In the genomic region with DNA sequence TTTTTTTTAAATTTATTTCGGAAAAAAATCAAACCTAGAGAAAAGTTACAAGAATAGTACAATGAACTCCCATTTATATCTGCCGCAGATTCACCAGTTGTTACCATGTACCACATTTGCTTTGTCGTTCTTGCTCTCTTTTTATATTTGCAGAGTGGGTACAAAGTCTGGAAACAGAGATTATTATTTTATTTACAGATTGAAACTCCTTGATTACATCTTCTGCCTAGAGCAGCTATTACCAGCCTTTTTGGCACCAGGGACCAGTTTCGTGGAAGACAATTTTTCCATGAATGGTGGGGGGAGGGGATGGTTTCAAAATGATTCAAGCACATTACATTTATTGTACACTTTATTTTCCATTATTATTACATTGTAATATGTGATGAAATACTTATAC, we compare ENCODE assay signal across 15 cellular contexts. TPM values are rescaled to one million over a fixed set of nuclear protein-coding genes. Genes with fewer than 3 reads are reported as not detected.
DNase-seq lines count a peak whose midpoint lies in the region; ATAC-seq, FAIRE-seq and TF ChIP-seq lines count a peak whose summit lies in the region.
"Had no signal": no experiment of that assay in that cellular context is flagged by ENCODE, and none has a peak within 500 bp of the region (broad histone marks: within the 10 kb centered on the region; RNA-seq: fewer than 3 reads in every experiment).

No MANE protein-coding gene starts in this region.

- H3K36me3 ChIP-seq in OCI-LY1 (ENCODE audit: insufficient read depth, low read length) (peaks cover 5% of the 10 kb centered on the region; the same call in 1 of the 2 replicates), hepatocyte (replicated peaks; ENCODE audit: insufficient read depth, low read depth) (no peaks in the 10 kb centered on the region), pancreas (no peaks in the 10 kb centered on the region)

- no peak for TF ChIP-seq EP300 in A549 (IDR thresholded peaks at IDR 0.05)

- H3K4me2 ChIP-seq in A549 = peak overlapping the region; percentile 18; the same call in 2 of the 3 replicates
- H3K4me2 ChIP-seq in OCI-LY1 (ENCODE audit: low read length) = peak overlapping the region; percentile 28; the same call in 1 of the 2 replicates
- peak overlapping the region; percentile 25 for H3K4me2 ChIP-seq in hepatocyte
- H3K4me2 ChIP-seq: BLaER1 had no signal

- intact Hi-C loops in pancreas (cut with DNase I) = no loop called here

- TF ChIP-seq CTCF in A549 (IDR thresholded peaks at IDR 0.05) (no peak), OCI-LY1 (IDR thresholded peaks at IDR 0.05; ENCODE audit: low read length) (no peak), hepatocyte (IDR thresholded peaks at IDR 0.05; ENCODE audit: poor library complexity) (no peak), pancreas (IDR thresholded peaks at IDR 0.05) (no peak)

- POLR2A ChIA-PET in A549 (lab: Yijun Ruan, JAX) = no interaction called here

- H3K27me3 ChIP-seq in OCI-LY1 (ENCODE audit: insufficient read depth, low read length) (no peaks in the 10 kb centered on the region), hepatocyte (no peaks in the 10 kb centered on the region), pancreas (no peaks in the 10 kb centered on the region)
- H3K27me3 ChIP-seq: BLaER1 had no signal

- WGBS in A549 (ENCODE audit: missing lambda C conversion rate) = 43% methylated on average over 4 of the region's 4 CpGs
- WGBS in hepatocyte (ENCODE audit: low lambda C conversion rate, missing lambda C conversion rate) = 90% methylated on average over 4 of the region's 4 CpGs
- WGBS in pancreas, 2 donors = 37 to 43% methylated on average over 4 of the region's 4 CpGs

- no peak overlapping the region for H3K9ac ChIP-seq in OCI-LY1 (ENCODE audit: low read length)
- H3K9ac ChIP-seq: BLaER1 had no signal

- TF ChIP-seq RAD21 in A549 (conservative IDR thresholded peaks at IDR 0.05 in 1 of 2, IDR thresholded peaks at IDR 0.05 in 1 of 2) = no peak

- ATAC-seq in A549 (no peak), pancreas (peak in 3 of 4 donors; percentile 49 to 63 (median 51)), HG02678 (IDR thresholded peaks at IDR 0.05; ENCODE audit: unreplicated experiment) (no peak)

- H3K4me1 ChIP-seq in A549 = peaks cover 12% of the 10 kb centered on the region; the same call in 2 of the 3 replicates
- peaks cover 83% of the 10 kb centered on the region for H3K4me1 ChIP-seq in OCI-LY1 (ENCODE audit: insufficient read depth, low read length, severe bottlenecking)
- peaks cover under 1% of the 10 kb centered on the region for H3K4me1 ChIP-seq in hepatocyte (ENCODE audit: insufficient read depth)
- H3K4me1 ChIP-seq in pancreas = peaks cover under 1 to 11% (median 8%) of the 10 kb centered on the region in 3 donors

- no peaks in the 10 kb centered on the region for H3F3A ChIP-seq in OCI-LY1 (ENCODE audit: insufficient read depth, low read length)

- H3K9me2 ChIP-seq in OCI-LY1 (ENCODE audit: low read depth, low read length) = no peaks in the 10 kb centered on the region
- H3K9me2 ChIP-seq in hepatocyte (replicated peaks; ENCODE audit: insufficient read depth) = no peaks in the 10 kb centered on the region

- FAIRE-seq in A549 (lab: Jason Lieb, UNC) (peak; percentile 36), pancreas (lab: Jason Lieb, UNC) (no peak)
- FAIRE-seq: H1 had no signal

- CTCF ChIA-PET in A549 (lab: Yijun Ruan, JAX) = interaction anchor here (1.5 kb wide), 2 partner anchors 12 to 130 kb away, joined by 3 to 5 read pairs; no protein-coding TSS in a partner anchor

- no peak for TF ChIP-seq POLR2A in A549 (IDR thresholded peaks at IDR 0.05; ENCODE audit: low read length)

- no peak overlapping the region for H2AFZ ChIP-seq in OCI-LY1 (ENCODE audit: low read length)
- H2AFZ ChIP-seq in hepatocyte = no peak overlapping the region

- H3K9me3 ChIP-seq in A549 (no peaks in the 10 kb centered on the region), OCI-LY1 (ENCODE audit: low read length) (no peaks in the 10 kb centered on the region), hepatocyte (ENCODE audit: low read depth) (no peaks in the 10 kb centered on the region), pancreas (no peaks in the 10 kb centered on the region)
- H3K9me3 ChIP-seq: HAP-1 had no signal

- no peak overlapping the region for H3K4me3 ChIP-seq in A549
- H3K4me3 ChIP-seq in OCI-LY1 (ENCODE audit: low read depth, low read length, poor library complexity, severe bottlenecking) = no peak overlapping the region
- no peak overlapping the region for H3K4me3 ChIP-seq in hepatocyte
- no peak overlapping the region for H3K4me3 ChIP-seq in pancreas
- H3K4me3 ChIP-seq: BLaER1, HAP-1 had no signal

- DNase-seq in A549 (ENCODE audit: low read depth in 1 of 2, low spot score in 1 of 2) (no peak), hepatocyte (ENCODE audit: low spot score) (no peak), pancreas (no peak), C1 segment of cervical spinal cord (lab: John Stamatoyannopoulos, UW) (no peak)
- DNase-seq in activated CD4-positive, CD25-positive, alpha-beta regulatory T cell (lab: John Stamatoyannopoulos, UW) = no peak
- DNase-seq: AML-193; CD4-positive, CD25-positive, alpha-beta regulatory T cell; DMS53; GF-D8 had no signal

- H4K20me1 ChIP-seq in OCI-LY1 (ENCODE audit: insufficient read depth, low read length) = no peaks in the 10 kb centered on the region
- peaks cover 72% of the 10 kb centered on the region for H4K20me1 ChIP-seq in hepatocyte (ENCODE audit: insufficient read depth, poor library complexity, severe bottlenecking)

- peaks cover 100% of the 10 kb centered on the region for H3K79me2 ChIP-seq in OCI-LY1 (ENCODE audit: insufficient read depth, low read length)
- peaks cover 100% of the 10 kb centered on the region for H3K79me2 ChIP-seq in hepatocyte

- H3K27ac ChIP-seq in A549 (no peak overlapping the region), OCI-LY1 (ENCODE audit: low read depth, low read length, poor library complexity, severe bottlenecking) (peak overlapping the region; percentile 15), hepatocyte (no peak overlapping the region), pancreas (no peak overlapping the region)
- H3K27ac ChIP-seq: BLaER1, HL-60 had no signal

TF ChIP-seq in A549, 52 proteins besides CTCF, POLR2A, EP300 and RAD21 (continues in another document):
- TF ChIP-seq POLR2AphosphoS2 (conservative IDR thresholded peaks at IDR 0.05; ENCODE audit: low read length) (no peak), PHF8 (IDR thresholded peaks at IDR 0.05; ENCODE audit: borderline replicate concordance, low read depth) (no peak), RNF2 (IDR thresholded peaks at IDR 0.05; ENCODE audit: borderline replicate concordance, low read depth) (no peak), BCL3 (IDR thresholded peaks at IDR 0.05) (no peak), JUNB (IDR thresholded peaks at IDR 0.05) (no peak), EHMT2 (IDR thresholded peaks at IDR 0.05; ENCODE audit: low read depth) (no peak), ZFP36 (IDR thresholded peaks at IDR 0.05; ENCODE audit: borderline replicate concordance, partially characterized antibody) (no peak), RARB (CRISPR knock-in tag; IDR thresholded peaks at IDR 0.05) (no peak), CBX8 (IDR thresholded peaks at IDR 0.05) (no peak), FOSB (CRISPR knock-in tag; IDR thresholded peaks at IDR 0.05) (no peak), ELK1 (IDR thresholded peaks at IDR 0.05; ENCODE audit: low read depth, low read length) (no peak), ZSCAN20 (CRISPR knock-in tag; IDR thresholded peaks at IDR 0.05) (no peak), MAFK (IDR thresholded peaks at IDR 0.05; ENCODE audit: partially characterized antibody) (no peak), USF2 (IDR thresholded peaks at IDR 0.05) (no peak), FOXS1 (CRISPR knock-in tag; IDR thresholded peaks at IDR 0.05) (no peak), CBX2 (IDR thresholded peaks at IDR 0.05; ENCODE audit: borderline replicate concordance, low read depth) (no peak), HOXB5 (CRISPR knock-in tag; IDR thresholded peaks at IDR 0.05) (no peak)
- TF ChIP-seq, protein P1, sequence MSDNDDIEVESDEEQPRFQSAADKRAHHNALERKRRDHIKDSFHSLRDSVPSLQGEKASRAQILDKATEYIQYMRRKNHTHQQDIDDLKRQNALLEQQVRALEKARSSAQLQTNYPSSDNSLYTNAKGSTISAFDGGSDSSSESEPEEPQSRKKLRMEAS (IDR thresholded peaks at IDR 0.05) = no peak

RNA-seq across cellular contexts. Expression of gene MEF2A, which starts 8.3 kb away (rescaled TPM):
- polyA plus RNA-seq in A549 (2011; rRNA removed) = 34.1 and 43.4 TPM in 2 replicates
- 11.6 and 14.1 TPM in 2 replicates for polyA plus RNA-seq in A549 (2012; cell fraction: cytosol; rRNA removed)
- polyA plus RNA-seq in A549 (2012; cell fraction: nucleus; rRNA removed) = 23.1 and 23.8 TPM in 2 replicates
- 14.2 to 15.0 TPM (median 14.6 TPM) in 3 replicates for polyA plus RNA-seq in A549 (2017; fragmentation: RNase III; extraction: RNeasy Plus Mini Kit Qiagen cat#74134 plus additional on column Dnase treatment)
- polyA minus RNA-seq in A549 (2011; rRNA and poly(A)+ RNA removed) = 43.5 and 49.5 TPM in 2 replicates
- total RNA-seq in hepatocyte = 43.9 and 56.7 TPM in 2 replicates
- 18.0 and 20.4 TPM in 2 replicates for polyA plus RNA-seq in hepatocyte
- 10 to 100 TPM; 10.3 to 24.4 (median 15.9) TPM for total RNA-seq in pancreas
- 10 to 100 TPM in 1 of 2 donors, 1 to 10 TPM in 1; 9.2 to 17.0 TPM for polyA plus RNA-seq in pancreas

Comparison
In these comparisons a context has a peak if more than half of its experiments do, and no peak if none do; other contexts are left out.
1. ATAC-seq: peak in pancreas (3 of 4); none in A549 (0 of 2) and HG02678 (single experiment).
2. Peak in every context shown above with its lines, with median percentiles within 50 percentile points of each other: H3K4me2 ChIP-seq.